Comparison of ENCODE assay signal across 9 cellular contexts in genomic region chr4:186149872-186150271, GRCh38. TPM values are rescaled to one million over a fixed set of nuclear protein-coding genes. Genes with fewer than 3 reads are reported as not detected.
DNase-seq lines count a peak whose midpoint lies in the region; ATAC-seq, FAIRE-seq and TF ChIP-seq lines count a peak whose summit lies in the region.
"Had no signal": no experiment of that assay in that cellular context is flagged by ENCODE, and none has a peak within 500 bp of the region (broad histone marks: within the 10 kb centered on the region; RNA-seq: fewer than 3 reads in every experiment).

No MANE protein-coding gene starts in this region.

- in situ Hi-C loops in ACHN (cut with HindIII; ENCODE audit: low pct_ligation_motif_present, low pct_unique_long_range_greater_than_20kb, low sequenced_read_pairs) (no loop called here), K562 (cut with MboI) (no loop called here)

- intact Hi-C loops in K562 (cut with micrococcal nuclease): no loop called here

- FAIRE-seq in K562 (lab: Jason Lieb, UNC): peak; percentile 55
- FAIRE-seq in small intestine (lab: Jason Lieb, UNC): no peak
- FAIRE-seq in urothelium cell line (lab: Jason Lieb, UNC): no peak

- CTCF ChIA-PET in K562 (lab: Yijun Ruan, JAX; ENCODE audit: low intra/inter-chr PET ratio): no interaction called here

- no peak overlapping the region for H3K9ac ChIP-seq in K562 (ENCODE audit: insufficient read depth in 1 of 2, low read depth in 2 of 2, low read length in 2 of 2)

- no peaks in the 10 kb centered on the region for H3K36me3 Mint-ChIP-seq in stimulated activated memory B cell treated with anti-CD40 and anti-IgM and Interleukin-4, amounts not matched to agents 10 μg/mL and 1 μg/mL and 100 μg/mL, for 72 hours

- DNase-seq in ACHN (peak; percentile 88), K562 (ENCODE audit: extremely low read depth in 1 of 4, low spot score in 3 of 4) (peak in 2 of 4 experiments; percentile 31 to 58), kidney glomerular epithelial cell (lab: John Stamatoyannopoulos, UW) (peak; percentile 50), small intestine (no peak), urothelium cell line (ENCODE audit: low spot score) (no peak)

- H3K27ac Mint-ChIP-seq in stimulated activated memory B cell treated with anti-CD40 and anti-IgM and Interleukin-4, amounts not matched to agents 10 μg/mL and 1 μg/mL and 100 μg/mL, for 72 hours: no peak overlapping the region
- H3K27ac Mint-ChIP-seq: naive thymus-derived CD8-positive, alpha-beta T cell had no signal

- peak; percentile 43 to 61 (median 49); a peak in 5 of 6 replicates for TF ChIP-seq CTCF in K562 (IDR thresholded peaks at IDR 0.05 in 2 of 3, conservative IDR thresholded peaks at IDR 0.05 in 1 of 3; ENCODE audit: insufficient read depth in 2 of 3, low read depth in 1 of 3, low read length in 3 of 3)

- H2AFZ ChIP-seq in K562 (ENCODE audit: low read depth, low read length): peak overlapping the region; percentile 63; the same call in 1 of the 2 replicates

- H3K9me3 ChIP-seq in K562 (replicated peaks; ENCODE audit: control insufficient read depth, insufficient read depth, low read depth, low read length) (no peaks in the 10 kb centered on the region), small intestine (ENCODE audit: control insufficient read depth, low read depth) (no peaks in the 10 kb centered on the region)

- peaks cover 74% of the 10 kb centered on the region for H3K27me3 Mint-ChIP-seq in stimulated activated memory B cell treated with anti-CD40 and anti-IgM and Interleukin-4, amounts not matched to agents 10 μg/mL and 1 μg/mL and 100 μg/mL, for 72 hours

- ATAC-seq in K562: peak; percentile 85
- ATAC-seq in stimulated activated memory B cell treated with anti-CD40 and anti-IgM and Interleukin-4, amounts not matched to agents 10 μg/mL and 1 μg/mL and 100 μg/mL, for 72 hours: no peak
- ATAC-seq in HG03135 (IDR thresholded peaks at IDR 0.05; ENCODE audit: unreplicated experiment): no peak
- ATAC-seq: naive thymus-derived CD8-positive, alpha-beta T cell had no signal

- no peaks in the 10 kb centered on the region for H3K79me2 ChIP-seq in K562 (ENCODE audit: control insufficient read depth, insufficient read depth, low read length)

- 0 out of 2 replicates have a peak, but pooled peaks cover 4% of the 10 kb centered on the region for H4K20me1 ChIP-seq in K562 (replicated peaks; ENCODE audit: control insufficient read depth, insufficient read depth, low read length)

- no peaks in the 10 kb centered on the region for H3K9me3 Mint-ChIP-seq in stimulated activated memory B cell treated with anti-CD40 and anti-IgM and Interleukin-4, amounts not matched to agents 10 μg/mL and 1 μg/mL and 100 μg/mL, for 72 hours
- H3K9me3 Mint-ChIP-seq: naive thymus-derived CD8-positive, alpha-beta T cell had no signal

- peaks cover 25 to 59% of the 10 kb centered on the region in 2 experiments for H3K27me3 ChIP-seq in K562 (ENCODE audit: control insufficient read depth in 2 of 2, insufficient read depth in 2 of 2, low read length in 2 of 2)
- peaks cover 0 to 3% of the 10 kb centered on the region in 2 donors for H3K27me3 ChIP-seq in small intestine (ENCODE audit: control insufficient read depth in 2 of 2, insufficient read depth in 2 of 2, low read length in 2 of 2)

- peaks cover 0 to 4% of the 10 kb centered on the region in 2 experiments; a peak in 2 of 5 replicates for H3K4me1 ChIP-seq in K562 (replicated peaks in 1 of 2; ENCODE audit: control insufficient read depth in 2 of 2, insufficient read depth in 2 of 2, low read length in 2 of 2)
- no peaks in the 10 kb centered on the region for H3K4me1 ChIP-seq in small intestine (ENCODE audit: control insufficient read depth in 2 of 2, insufficient read depth in 1 of 2, low read depth in 1 of 2, low read length in 1 of 2)

- peaks cover 5% of the 10 kb centered on the region for H3K4me1 Mint-ChIP-seq in stimulated activated memory B cell treated with anti-CD40 and anti-IgM and Interleukin-4, amounts not matched to agents 10 μg/mL and 1 μg/mL and 100 μg/mL, for 72 hours

- H3K27ac ChIP-seq in K562 (ENCODE audit: extremely low read depth, low read depth, low read length): no peak overlapping the region
- H3K27ac ChIP-seq in small intestine (ENCODE audit: low read depth in 1 of 2, low read length in 1 of 2): no peak overlapping the region

- TF ChIP-seq POLR2A in K562 (conservative IDR thresholded peaks at IDR 0.05): no peak

- no peaks in the 10 kb centered on the region for H3K9me1 ChIP-seq in K562 (ENCODE audit: control insufficient read depth, insufficient read depth, low read length)

- TF ChIP-seq RAD21 in Ishikawa (IDR thresholded peaks at IDR 0.05; ENCODE audit: low read depth) (peak; percentile 18; the same call in 1 of the 2 replicates), K562 (CRISPR knock-in tag; conservative IDR thresholded peaks at IDR 0.05 in 1 of 2, IDR thresholded peaks at IDR 0.05 in 1 of 2) (no peak)

- POLR2A ChIA-PET in K562 (lab: Yijun Ruan, JAX): interaction anchor here (0.6 kb wide), 1 partner anchor 239 kb away, joined by 3 read pairs; no protein-coding TSS in a partner anchor

- no TSS peak for BruUV-seq in K562 (replicated peaks; lab: Mats Ljungman, UMichigan)

- no peaks in the 10 kb centered on the region for H3K36me3 ChIP-seq in K562 (ENCODE audit: control insufficient read depth, insufficient read depth, low read length)
- no peaks in the 10 kb centered on the region for H3K36me3 ChIP-seq in small intestine (ENCODE audit: control insufficient read depth in 2 of 2, insufficient read depth in 2 of 2, low read length in 2 of 2)

- 18% methylated on average over 13 of the region's 14 CpGs for WGBS in K562 (ENCODE audit: insufficient coverage, low coverage, missing lambda C conversion rate)
- WGBS in small intestine, 3 donors: 60 to 76% (median 76%) methylated on average over 13 to 14 of the region's 14 CpGs

- H3K4me3 Mint-ChIP-seq in stimulated activated memory B cell treated with anti-CD40 and anti-IgM and Interleukin-4, amounts not matched to agents 10 μg/mL and 1 μg/mL and 100 μg/mL, for 72 hours: no peak overlapping the region
- H3K4me3 Mint-ChIP-seq: naive thymus-derived CD8-positive, alpha-beta T cell had no signal

- H3K4me2 ChIP-seq in K562 (ENCODE audit: insufficient read depth, low read length): no peak overlapping the region

- no peak overlapping the region for H3K4me3 ChIP-seq in K562
- H3K4me3 ChIP-seq in small intestine (ENCODE audit: low read depth in 1 of 2, low read length in 2 of 2): no peak overlapping the region

- TF ChIP-seq EP300 in Ishikawa (IDR thresholded peaks at IDR 0.05; ENCODE audit: borderline replicate concordance) (no peak), K562 (IDR thresholded peaks at IDR 0.05; ENCODE audit: low read length) (no peak)

TF ChIP-seq in Ishikawa, 13 proteins besides CTCF, POLR2A, EP300 and RAD21:
- TF ChIP-seq CREB1 (IDR thresholded peaks at IDR 0.05; ENCODE audit: low read depth) (no peak), TCF12 (IDR thresholded peaks at IDR 0.05; ENCODE audit: low read depth) (no peak), EGR1 (IDR thresholded peaks at IDR 0.05) (no peak), CEBPB (IDR thresholded peaks at IDR 0.05) (no peak), TAF1 (IDR thresholded peaks at IDR 0.05; ENCODE audit: low read depth) (no peak)
TF ChIP-seq in Ishikawa: peak in this region for 0.

TF ChIP-seq in K562, 482 proteins besides CTCF, POLR2A, EP300 and RAD21 (continues in another document):
- TF ChIP-seq SP2 (IDR thresholded peaks at IDR 0.05; ENCODE audit: extremely low read depth, low read depth, low read length, poor library complexity, severe bottlenecking) (peak; percentile 26), ZNF584 (CRISPR knock-in tag; IDR thresholded peaks at IDR 0.05; ENCODE audit: low read depth) (no peak), ZNF778 (CRISPR knock-in tag; IDR thresholded peaks at IDR 0.05) (no peak)

RNA-seq across cellular contexts. Expression of gene CYP4V2, which starts 41.5 kb away (rescaled TPM):
- 2.2 and 4.2 TPM in 2 replicates for total RNA-seq in K562 (2011; cell fraction: chromatin; rRNA removed; ENCODE audit: low replicate concordance)
- 2.5 and 3.0 TPM in 2 replicates for total RNA-seq in K562 (2011; cell fraction: nucleolus; rRNA removed)
- 3.0 and 5.1 TPM in 2 replicates for total RNA-seq in K562 (2011; cell fraction: nucleoplasm; rRNA removed)
- total RNA-seq in K562 (2014; rRNA removed) (3.3 and 4.5 TPM in 2 replicates), K562 (2014; rRNA removed; fragmentation: Illumina TruSeq; extraction: Trizol) (4.8 and 5.4 TPM in 2 replicates), K562 (2015; rRNA removed; fragmentation: Illumina TruSeq; extraction: Trizol) (7.2 and 8.3 TPM in 2 replicates), K562 (2021) (3.6 and 4.5 TPM in 2 replicates)
- polyA plus RNA-seq in K562 (2011; rRNA removed) (0.64 and 2.6 TPM in 2 replicates), K562 (2014; fragmentation: Illumina TruSeq; extraction: Trizol) (3.3 and 3.9 TPM in 2 replicates), K562 (2014; fragmentation: Nextera tagmentation; extraction: Ambion mirVana) (1 to 10 TPM; 1.1 TPM), K562 (2014; rRNA removed) (5.2 and 5.3 TPM in 2 replicates), small intestine (10 to 100 TPM; 19.5 to 28.6 (median 23.0) TPM)
- 1.0 and 1.8 TPM in 2 replicates for polyA plus RNA-seq in K562 (2011; cell fraction: cytosol; rRNA removed)
- polyA plus RNA-seq in K562 (2011; cell fraction: nucleus; rRNA removed): 1.1 and 2.9 TPM in 2 replicates
- 4.3 and 12.5 TPM in 2 replicates for polyA plus RNA-seq in K562 (2012)
- polyA minus RNA-seq in K562 (2011; rRNA and poly(A)+ RNA removed): 1.7 and 2.2 TPM in 2 replicates
- polyA minus RNA-seq in K562 (2011; cell fraction: cytosol; rRNA and poly(A)+ RNA removed): 1.4 TPM in 1 of 2 replicates, not detected in the other
- 2.1 and 3.5 TPM in 2 replicates for polyA minus RNA-seq in K562 (2011; cell fraction: nucleus; rRNA and poly(A)+ RNA removed)

RNA-seq across cellular contexts. Expression of gene FAM149A, which starts 45.4 kb away (rescaled TPM):
- total RNA-seq in K562 (2011; cell fraction: chromatin; rRNA removed; ENCODE audit: low replicate concordance): not detected in 2 replicates
- total RNA-seq in K562 (2011; cell fraction: nucleolus; rRNA removed): not detected in 2 replicates
- not detected in 2 replicates for total RNA-seq in K562 (2011; cell fraction: nucleoplasm; rRNA removed)
- total RNA-seq in K562 (2014; rRNA removed) (not detected in 2 replicates), K562 (2014; rRNA removed; fragmentation: Illumina TruSeq; extraction: Trizol) (not detected in 2 replicates), K562 (2015; rRNA removed; fragmentation: Illumina TruSeq; extraction: Trizol) (not detected in 2 replicates), K562 (2021) (not detected in 2 replicates)
- polyA plus RNA-seq in K562 (2011; rRNA removed) (not detected in 2 replicates), K562 (2014; fragmentation: Illumina TruSeq; extraction: Trizol) (not detected in 2 replicates), K562 (2014; fragmentation: Nextera tagmentation; extraction: Ambion mirVana) (not detected), K562 (2014; rRNA removed) (not detected in 2 replicates), small intestine (10 to 100 TPM in 1 of 3 donors, 1 to 10 TPM in 2; 6.8 to 11.4 (median 7.6) TPM)
- not detected in 2 replicates for polyA plus RNA-seq in K562 (2011; cell fraction: cytosol; rRNA removed)
- polyA plus RNA-seq in K562 (2011; cell fraction: nucleus; rRNA removed): not detected in 2 replicates
- polyA plus RNA-seq in K562 (2012): not detected in 2 replicates
- not detected in 2 replicates for polyA minus RNA-seq in K562 (2011; rRNA and poly(A)+ RNA removed)
- not detected in 2 replicates for polyA minus RNA-seq in K562 (2011; cell fraction: cytosol; rRNA and poly(A)+ RNA removed)
- polyA minus RNA-seq in K562 (2011; cell fraction: nucleus; rRNA and poly(A)+ RNA removed): not detected in 2 replicates

Comparison
In these comparisons a context has a peak if more than half of its experiments do, and no peak if none do; other contexts are left out.
1. DNase-seq: peak in ACHN (single experiment) and kidney glomerular epithelial cell (single experiment); none in small intestine (single experiment) and urothelium cell line (single experiment).
2. RNA of gene FAM149A, which starts 45.4 kb away (polyA plus RNA-seq): 6.8 to 11.4 TPM in small intestine; not detected in K562; every median in the first group is over 4 times any median in the second.